Comparison of ENCODE assay signal across 16 cellular contexts in genomic region chr6:1558388-1558787, GRCh38. TPM values are rescaled to one million over a fixed set of nuclear protein-coding genes. Genes with fewer than 3 reads are reported as not detected.
"Had no signal": no experiment of that assay in that cellular context is flagged by ENCODE, and none has a peak within 500 bp of the region (broad histone marks: within the 10 kb centered on the region; RNA-seq: fewer than 3 reads in every experiment).

No MANE protein-coding gene starts in this region.

- H3K27ac Mint-ChIP-seq: activated naive CD8-positive, alpha-beta T cell treated with anti-CD3 and anti-CD28 coated beads for 36 hours; nephron; T-helper 1 cell treated with Interleukin-12 subunit alpha and Interleukin-12 subunit beta and Interleukin-4 antibody, amounts not matched to agents 30 μg/mL and 1 μg/mL, for 36 hours had no signal

- H3K9me3 ChIP-seq: body of pancreas, colonic mucosa, gastroesophageal sphincter, thyroid gland had no signal

- H3K27ac ChIP-seq: body of pancreas, colonic mucosa, gastroesophageal sphincter, heart right ventricle, thyroid gland, WERI-Rb-1 had no signal

- H3K9me3 Mint-ChIP-seq: activated naive CD8-positive, alpha-beta T cell treated with anti-CD3 and anti-CD28 coated beads for 36 hours; T-helper 1 cell treated with Interleukin-12 subunit alpha and Interleukin-12 subunit beta and Interleukin-4 antibody, amounts not matched to agents 30 μg/mL and 1 μg/mL, for 36 hours had no signal

- H3K4me1 ChIP-seq: body of pancreas, colonic mucosa had no signal

- H3K27me3 ChIP-seq: body of pancreas, colonic mucosa, gastroesophageal sphincter, thyroid gland had no signal

- H3K36me3 ChIP-seq: colonic mucosa, gastroesophageal sphincter, heart right ventricle, thyroid gland, WERI-Rb-1 had no signal

- DNase-seq: activated CD4-positive, alpha-beta T cell treated with anti-CD3 and anti-CD28 coated beads for 1 hour; activated gamma-delta T cell treated with Interleukin-2 at 50 U/mL for 16 hours; activated naive CD8-positive, alpha-beta T cell treated with anti-CD3 and anti-CD28 coated beads for 36 hours; body of pancreas; caudate nucleus; colonic mucosa; heart right ventricle; posterior cingulate gyrus; stimulated activated CD4-positive, alpha-beta T cell treated with anti-CD3 and anti-CD28 coated beads, Interleukin-12 subunit alpha, Interleukin-12 subunit beta, amount 100 ng/mL, for 4 hours; stimulated activated CD4-positive, alpha-beta T cell treated with anti-CD3 and anti-CD28 coated beads, Interleukin-1b, Interleukin-23, amount 100 ng/mL, for 48 hours; stimulated activated naive CD4-positive, alpha-beta T cell treated with Interleukin-2 at 50 U/mL for 16 hours; thyroid gland; WERI-Rb-1 had no signal

- ATAC-seq: body of pancreas, gastroesophageal sphincter, heart right ventricle had no signal

- H3K4me1 Mint-ChIP-seq: nephron had no signal

- H3K4me3 Mint-ChIP-seq: activated naive CD8-positive, alpha-beta T cell treated with anti-CD3 and anti-CD28 coated beads for 36 hours; nephron; T-helper 1 cell treated with Interleukin-12 subunit alpha and Interleukin-12 subunit beta and Interleukin-4 antibody, amounts not matched to agents 30 μg/mL and 1 μg/mL, for 36 hours had no signal

- H3K4me3 ChIP-seq: body of pancreas, colonic mucosa, gastroesophageal sphincter, heart right ventricle, thyroid gland had no signal

RNA-seq across cellular contexts. Expression of gene FOXC1, which starts 51.3 kb away (rescaled TPM):
- total RNA-seq: activated naive CD8-positive, alpha-beta T cell treated with anti-CD3 and anti-CD28 coated beads for 36 hours had no signal
